Comparison of ENCODE assay signal across 13 cellular contexts in genomic region chr1:225450491-225451191, GRCh38. TPM values are rescaled to one million over a fixed set of nuclear protein-coding genes. Genes with fewer than 3 reads are reported as not detected.
DNase-seq lines count a peak whose midpoint lies in the region; ATAC-seq and TF ChIP-seq lines count a peak whose summit lies in the region.
"Had no signal": no experiment of that assay in that cellular context is flagged by ENCODE, and none has a peak within 500 bp of the region (broad histone marks: within the 10 kb centered on the region; RNA-seq: fewer than 3 reads in every experiment).

No MANE protein-coding gene starts in this region.

- H3K9me3 ChIP-seq in HCT116 (ENCODE audit: control insufficient read depth in 1 of 2, insufficient read depth in 1 of 2, low read depth in 1 of 2, low read length in 2 of 2) = no peaks in the 10 kb centered on the region
- H3K9me3 ChIP-seq: Caco-2 had no signal

- no peaks in the 10 kb centered on the region for H3K36me3 ChIP-seq in HCT116 (ENCODE audit: control insufficient read depth in 1 of 2, insufficient read depth in 2 of 2, low read length in 2 of 2)
- H3K36me3 ChIP-seq: brain microvascular endothelial cell had no signal

- H3K36me3 Mint-ChIP-seq in nephron (ENCODE audit: low read depth) (no peaks in the 10 kb centered on the region), nephron progenitor cell (ENCODE audit: low read depth) (no peaks in the 10 kb centered on the region), progenitor cell of endocrine pancreas (ENCODE audit: insufficient read depth) (no peaks in the 10 kb centered on the region)

- POLR2A ChIA-PET in HCT116 (lab: Charles Lee) = interaction anchor here (1.2 kb wide), 1 partner anchor 10 kb away, joined by 3 read pairs; no protein-coding TSS in a partner anchor

- RAD21 ChIA-PET in HCT116 (lab: Charles Lee; ENCODE audit: low non-redundant PET in 1 of 2, low total read pairs in 2 of 2, uncharacterized antibody in 2 of 2, unreplicated experiment in 2 of 2) = no interaction called here

- TF ChIP-seq RAD21 in HCT116 (IDR thresholded peaks at IDR 0.05; ENCODE audit: low read depth) = no peak

- H3K4me3 ChIP-seq in HCT116 (replicated peaks in 1 of 2; ENCODE audit: low read depth in 1 of 2, low read length in 2 of 2) = no peak overlapping the region

- H3K27me3 ChIP-seq in HCT116 (ENCODE audit: insufficient read depth, low read length) = no peaks in the 10 kb centered on the region
- H3K27me3 ChIP-seq: brain microvascular endothelial cell had no signal

- no peak for TF ChIP-seq POLR2A in HCT116 (IDR thresholded peaks at IDR 0.05; ENCODE audit: borderline replicate concordance, extremely low read depth, insufficient read depth, insufficient read length)

- intact Hi-C loops in HCT116 (cut with micrococcal nuclease) = no loop called here

- H3K9ac ChIP-seq in HCT116 (ENCODE audit: low read length) = no peak overlapping the region

- H3K27me3 Mint-ChIP-seq in nephron (ENCODE audit: low read depth) (no peaks in the 10 kb centered on the region), nephron progenitor cell (ENCODE audit: low read depth, poor library complexity) (no peaks in the 10 kb centered on the region), progenitor cell of endocrine pancreas (peaks cover 13% of the 10 kb centered on the region)

- H3K27ac Mint-ChIP-seq in nephron = peak overlapping the region in 2 of 3 experiments; percentile 54 to 81
- H3K27ac Mint-ChIP-seq in nephron progenitor cell = no peak overlapping the region
- H3K27ac Mint-ChIP-seq in progenitor cell of endocrine pancreas = no peak overlapping the region

- H3K4me3 Mint-ChIP-seq in nephron (no peak overlapping the region), nephron progenitor cell (no peak overlapping the region), progenitor cell of endocrine pancreas (ENCODE audit: low read depth) (no peak overlapping the region)

- peaks cover 43 to 84% of the 10 kb centered on the region in 2 experiments for H3K4me1 ChIP-seq in HCT116 (ENCODE audit: control insufficient read depth in 1 of 2, insufficient read depth in 2 of 2, low read length in 2 of 2)

- DNase-seq in HCT116 (ENCODE audit: low read depth, low spot score) = no peak
- peak; percentile 48 for DNase-seq in RPMI8226
- DNase-seq in epithelial cell of prostate (ENCODE audit: low read depth, low spot score) = no peak
- DNase-seq in effector CD4-positive, alpha-beta T cell = no peak
- DNase-seq in nephron progenitor cell = no peak
- no peak for DNase-seq in epidermal melanocyte (ENCODE audit: insufficient read length, low spot score)
- DNase-seq in progenitor cell of endocrine pancreas (ENCODE audit: low spot score, unreplicated experiment) = no peak
- DNase-seq: activated T-cell treated with anti-CD3 and anti-CD28 coated beads, Interleukin-2, amount 50 U/mL, for 1 hour; brain microvascular endothelial cell; Kasumi-1; NCI-H2081 treated with DMSO at 0.1 percent for 48 hours had no signal

- H3K27ac ChIP-seq in HCT116 (ENCODE audit: low read depth, low read length) (no peak overlapping the region), epithelial cell of prostate (peak overlapping the region; percentile 46)
- H3K27ac ChIP-seq: brain microvascular endothelial cell had no signal

- TF ChIP-seq CTCF in HCT116 (IDR thresholded peaks at IDR 0.05 in 2 of 3, conservative IDR thresholded peaks at IDR 0.05 in 1 of 3; ENCODE audit: borderline replicate concordance in 1 of 3, insufficient read depth in 1 of 3, low read depth in 2 of 3, low read length in 2 of 3) = no peak
- no peak for TF ChIP-seq CTCF in nephron (IDR thresholded peaks at IDR 0.05; ENCODE audit: unreplicated experiment in 3 of 3)
- no peak for TF ChIP-seq CTCF in nephron progenitor cell (IDR thresholded peaks at IDR 0.05)
- TF ChIP-seq CTCF in progenitor cell of endocrine pancreas (IDR thresholded peaks at IDR 0.05; ENCODE audit: unreplicated experiment) = no peak

- no peaks in the 10 kb centered on the region for H4K20me1 ChIP-seq in HCT116 (ENCODE audit: insufficient read depth)

- H3K9me2 ChIP-seq in HCT116 (ENCODE audit: insufficient read depth) = no peaks in the 10 kb centered on the region

- peak overlapping the region; percentile 31; the same call in 1 of the 2 replicates for H3K4me2 ChIP-seq in HCT116 (ENCODE audit: low read length)

- no peaks in the 10 kb centered on the region for H3K79me2 ChIP-seq in HCT116 (ENCODE audit: insufficient read depth, low read length)

- ATAC-seq in HCT116 = no peak

- no peak overlapping the region for H2AFZ ChIP-seq in HCT116 (ENCODE audit: low read depth, low read length, poor library complexity, severe bottlenecking)

- H3K4me1 Mint-ChIP-seq in nephron = peaks cover 46% of the 10 kb centered on the region
- peaks cover 44% of the 10 kb centered on the region for H3K4me1 Mint-ChIP-seq in nephron progenitor cell
- peaks cover 24% of the 10 kb centered on the region for H3K4me1 Mint-ChIP-seq in progenitor cell of endocrine pancreas (ENCODE audit: low read depth)

- H3K9me3 Mint-ChIP-seq in nephron (peaks cover 5% of the 10 kb centered on the region), nephron progenitor cell (peaks cover 4% of the 10 kb centered on the region), progenitor cell of endocrine pancreas (ENCODE audit: low read depth) (no peaks in the 10 kb centered on the region)

- BruUV-seq in HCT116 (replicated peaks; lab: Mats Ljungman, UMichigan) = no TSS peak

- CTCF ChIA-PET in HCT116 (lab: Charles Lee) = interaction anchor here (1.9 kb wide), 1 partner anchor 10 kb away, joined by 7 read pairs; no protein-coding TSS in a partner anchor

TF ChIP-seq in HCT116, 20 proteins besides CTCF, POLR2A, EP300 and RAD21:
- 0 out of 2 replicates have a peak, but pooled peaks have one; percentile 40 for TF ChIP-seq CBX3 (IDR thresholded peaks at IDR 0.05; ENCODE audit: low read depth)
- TF ChIP-seq EGR1 (IDR thresholded peaks at IDR 0.05; ENCODE audit: low read depth) = no peak
TF ChIP-seq in HCT116: peak in this region for 1.

RNA-seq across cellular contexts. Expression of gene LBR, which starts 22.8 kb away (rescaled TPM):
- total RNA-seq in HCT116 (2021; ENCODE audit: unreplicated experiment) (97.4 TPM), progenitor cell of endocrine pancreas (116 and 124 TPM in 2 replicates)
- 19.3 and 32.1 TPM in 2 replicates for polyA plus RNA-seq in HCT116 (2012)

Comparison
In these comparisons a context has a peak if more than half of its experiments do, and no peak if none do; other contexts are left out.
1. H3K27ac Mint-ChIP-seq: peak in nephron (2 of 3); none in nephron progenitor cell (single experiment) and progenitor cell of endocrine pancreas (single experiment).